ENCODE assay signal across 15 cellular contexts in the genomic region with DNA sequence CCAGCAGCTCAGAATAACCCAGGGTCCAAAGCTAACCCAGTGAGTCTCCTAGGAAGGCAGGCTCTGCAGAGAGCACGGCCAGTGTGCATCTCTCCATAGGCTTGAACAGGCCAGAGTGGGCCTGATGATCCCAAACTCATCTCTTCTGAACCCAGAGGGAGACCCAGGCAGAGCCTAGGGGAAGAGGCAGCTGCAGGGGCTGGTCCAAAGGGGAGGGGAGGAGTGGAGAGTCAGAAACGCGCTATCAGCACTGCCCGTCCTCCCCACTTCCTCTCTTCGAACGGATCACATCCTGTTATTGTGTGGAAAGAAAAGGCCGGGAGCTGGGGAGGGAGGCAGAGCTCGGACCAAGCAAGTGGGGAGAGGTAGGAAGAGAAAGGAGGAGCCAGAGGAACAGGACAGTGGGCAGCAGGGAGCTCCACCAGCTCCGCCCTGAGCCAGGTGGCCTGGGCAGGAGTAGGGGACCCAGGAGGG. TPM values are rescaled to one million over a fixed set of nuclear protein-coding genes. Genes with fewer than 3 reads are reported as not detected.
DNase-seq lines count a peak whose midpoint lies in the region; ATAC-seq, FAIRE-seq and TF ChIP-seq lines count a peak whose summit lies in the region.
"Had no signal": no experiment of that assay in that cellular context is flagged by ENCODE, and none has a peak within 500 bp of the region (broad histone marks: within the 10 kb centered on the region; RNA-seq: fewer than 3 reads in every experiment).

No MANE protein-coding gene starts in this region.

- no peak overlapping the region for H3K4me3 Mint-ChIP-seq in WTC11
- no peak overlapping the region for H3K4me3 Mint-ChIP-seq in activated CD4-positive, alpha-beta T cell treated with anti-CD3 and anti-CD28 coated beads, Interleukin-2, amount 10 ng/mL, durations not matched to agents 7 days and 5 days
- H3K4me3 Mint-ChIP-seq: naive B cell had no signal

- H3K36me3 ChIP-seq in H7 (replicated peaks; ENCODE audit: control insufficient read depth, insufficient read depth, low read length) (no peaks in the 10 kb centered on the region), prostate gland (no peaks in the 10 kb centered on the region), small intestine (ENCODE audit: control insufficient read depth in 2 of 2, insufficient read depth in 2 of 2, low read length in 2 of 2) (no peaks in the 10 kb centered on the region)

- H3K4me1 Mint-ChIP-seq in WTC11: peaks cover 36% of the 10 kb centered on the region
- peaks cover 3% of the 10 kb centered on the region for H3K4me1 Mint-ChIP-seq in activated CD4-positive, alpha-beta T cell treated with anti-CD3 and anti-CD28 coated beads, Interleukin-2, amount 10 ng/mL, durations not matched to agents 7 days and 5 days
- H3K4me1 Mint-ChIP-seq: IgD-negative memory B cell, naive B cell had no signal

- TF ChIP-seq CTCF in WTC11 (IDR thresholded peaks at IDR 0.05): no peak
- TF ChIP-seq CTCF in prostate gland (IDR thresholded peaks at IDR 0.05): no peak

- ATAC-seq in WTC11 (peak; percentile 7), right cardiac atrium (peak; percentile 90 to 94)
- ATAC-seq: Panc1 had no signal

- H3K4me3 ChIP-seq in H7 (ENCODE audit: insufficient read depth, low read depth, low read length) (no peak overlapping the region), right cardiac atrium (ENCODE audit: low read length) (no peak overlapping the region), prostate gland (no peak overlapping the region), small intestine (ENCODE audit: low read depth in 1 of 2, low read length in 2 of 2) (no peak overlapping the region)

- FAIRE-seq in urothelium cell line (lab: Jason Lieb, UNC) (no peak), small intestine (lab: Jason Lieb, UNC) (no peak)
- FAIRE-seq: endometrium had no signal

- H3K9me3 ChIP-seq in right cardiac atrium (ENCODE audit: control insufficient read depth, low read length) (no peaks in the 10 kb centered on the region), prostate gland (no peaks in the 10 kb centered on the region), small intestine (ENCODE audit: control insufficient read depth, low read depth) (no peaks in the 10 kb centered on the region)

- no peak for TF ChIP-seq POLR2A in prostate gland (IDR thresholded peaks at IDR 0.05)

- intact Hi-C loops in right cardiac atrium (cut with DNase I) (no loop called here), prostate gland (cut with DNase I) (no loop called here)

- CTCF ChIA-PET in WTC11 (lab: Charles Lee): interaction anchor here (0.6 to 1.5 kb wide), 5 partner anchors 15 to 124 kb away, joined by 3 to 13 read pairs (median 3); no protein-coding TSS in a partner anchor
- CTCF ChIA-PET in activated CD4-positive, alpha-beta T cell treated with anti-CD3 and anti-CD28 coated beads, Interleukin-2, amount 10 ng/mL, durations not matched to agents 7 days and 5 days (lab: Charles Lee): interaction anchor here (0.6 to 2.9 kb wide), 3 partner anchors 19 to 31 kb away, joined by 3 to 7 read pairs (median 4); no protein-coding TSS in a partner anchor

- POLR2A ChIA-PET in WTC11 (lab: Charles Lee): no interaction called here
- POLR2A ChIA-PET in activated CD4-positive, alpha-beta T cell treated with anti-CD3 and anti-CD28 coated beads, Interleukin-2, amount 10 ng/mL, durations not matched to agents 7 days and 5 days (lab: Charles Lee): no interaction called here

- no peaks in the 10 kb centered on the region for H3K36me3 Mint-ChIP-seq in WTC11
- H3K36me3 Mint-ChIP-seq in activated CD4-positive, alpha-beta T cell treated with anti-CD3 and anti-CD28 coated beads, Interleukin-2, amount 10 ng/mL, durations not matched to agents 7 days and 5 days (ENCODE audit: low read depth): no peaks in the 10 kb centered on the region
- H3K36me3 Mint-ChIP-seq: IgD-negative memory B cell, naive B cell had no signal

- 36% methylated on average over 9 of the region's 9 CpGs for WGBS in right cardiac atrium
- WGBS in prostate gland: 46% methylated on average over 9 of the region's 9 CpGs
- WGBS in small intestine, 3 donors: 59 to 71% (median 67%) methylated on average over 9 of the region's 9 CpGs

- DNase-seq in H7: peak; percentile 42
- no peak for DNase-seq in WTC11 (ENCODE audit: low spot score)
- peak; percentile 64 to 81 (median 76) for DNase-seq in right cardiac atrium
- peak; percentile 85 for DNase-seq in pulmonary artery endothelial cell (ENCODE audit: low read depth, low spot score)
- no peak for DNase-seq in urothelium cell line (ENCODE audit: low spot score)
- DNase-seq in prostate gland (ENCODE audit: low spot score): no peak
- no peak for DNase-seq in small intestine
- DNase-seq in activated CD4-positive, alpha-beta T cell treated with anti-CD3 and anti-CD28 coated beads, Interleukin-2, amount 10 ng/mL, durations not matched to agents 7 days and 5 days: no peak
- DNase-seq: activated CD8-positive, alpha-beta memory T cell treated with anti-CD3 and anti-CD28 coated beads, Interleukin-2, amount 50 U/mL, for 48 hours; naive B cell; stimulated activated CD4-positive, alpha-beta T cell treated with anti-CD3 and anti-CD28 coated beads, Interleukin-15, amount 100 ng/mL, for 24 hours; T-helper 9 cell had no signal

- H3K4me1 ChIP-seq in right cardiac atrium (ENCODE audit: control insufficient read depth, insufficient read depth, low read length) (peaks cover 5% of the 10 kb centered on the region), prostate gland (replicated peaks) (no peaks in the 10 kb centered on the region), small intestine (ENCODE audit: control insufficient read depth in 2 of 2, insufficient read depth in 1 of 2, low read depth in 1 of 2, low read length in 1 of 2) (no peaks in the 10 kb centered on the region)

- H3K27ac Mint-ChIP-seq in WTC11: no peak overlapping the region
- no peak overlapping the region for H3K27ac Mint-ChIP-seq in activated CD4-positive, alpha-beta T cell treated with anti-CD3 and anti-CD28 coated beads, Interleukin-2, amount 10 ng/mL, durations not matched to agents 7 days and 5 days
- H3K27ac Mint-ChIP-seq: IgD-negative memory B cell had no signal

- H3K27me3 ChIP-seq in H7 (ENCODE audit: control insufficient read depth, insufficient read depth, low read length): peaks cover 25% of the 10 kb centered on the region
- H3K27me3 ChIP-seq in right cardiac atrium (ENCODE audit: control insufficient read depth, insufficient read depth): no peaks in the 10 kb centered on the region
- peaks cover 3% of the 10 kb centered on the region for H3K27me3 ChIP-seq in prostate gland (replicated peaks; ENCODE audit: insufficient read depth)
- peaks cover 0 to 2% of the 10 kb centered on the region in 2 donors for H3K27me3 ChIP-seq in small intestine (ENCODE audit: control insufficient read depth in 2 of 2, insufficient read depth in 2 of 2, low read length in 2 of 2)

- H3K27me3 Mint-ChIP-seq in WTC11 (ENCODE audit: low read depth): peaks cover 49% of the 10 kb centered on the region
- H3K27me3 Mint-ChIP-seq in activated CD4-positive, alpha-beta T cell treated with anti-CD3 and anti-CD28 coated beads, Interleukin-2, amount 10 ng/mL, durations not matched to agents 7 days and 5 days: no peaks in the 10 kb centered on the region

- H3K27ac ChIP-seq in right cardiac atrium (ENCODE audit: low read length): peak overlapping the region; percentile 29
- no peak overlapping the region for H3K27ac ChIP-seq in prostate gland
- peak overlapping the region in 1 of 2 donors; percentile 25 for H3K27ac ChIP-seq in small intestine (ENCODE audit: low read depth in 1 of 2, low read length in 1 of 2)

- H3K9me3 Mint-ChIP-seq in WTC11: no peaks in the 10 kb centered on the region
- H3K9me3 Mint-ChIP-seq in activated CD4-positive, alpha-beta T cell treated with anti-CD3 and anti-CD28 coated beads, Interleukin-2, amount 10 ng/mL, durations not matched to agents 7 days and 5 days: no peaks in the 10 kb centered on the region
- H3K9me3 Mint-ChIP-seq: IgD-negative memory B cell, naive B cell had no signal

TF ChIP-seq in WTC11, 78 proteins besides CTCF, POLR2A, EP300 and RAD21:
- TF ChIP-seq, protein P1, sequence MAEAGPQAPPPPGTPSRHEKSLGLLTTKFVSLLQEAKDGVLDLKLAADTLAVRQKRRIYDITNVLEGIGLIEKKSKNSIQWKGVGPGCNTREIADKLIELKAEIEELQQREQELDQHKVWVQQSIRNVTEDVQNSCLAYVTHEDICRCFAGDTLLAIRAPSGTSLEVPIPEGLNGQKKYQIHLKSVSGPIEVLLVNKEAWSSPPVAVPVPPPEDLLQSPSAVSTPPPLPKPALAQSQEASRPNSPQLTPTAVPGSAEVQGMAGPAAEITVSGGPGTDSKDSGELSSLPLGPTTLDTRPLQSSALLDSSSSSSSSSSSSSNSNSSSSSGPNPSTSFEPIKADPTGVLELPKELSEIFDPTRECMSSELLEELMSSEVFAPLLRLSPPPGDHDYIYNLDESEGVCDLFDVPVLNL (CRISPR knock-in tag; IDR thresholded peaks at IDR 0.05; ENCODE audit: borderline replicate concordance, low read depth): no peak
TF ChIP-seq in WTC11: peak in this region for 0.

RNA-seq across cellular contexts. Expression of gene TAL1, which starts 20.2 kb away (rescaled TPM):
- 0.07 and 0.70 TPM in 2 replicates for total RNA-seq in H7 (2014; rRNA removed; shearing (Covaris generic))
- total RNA-seq in WTC11 (2021): 0.41 to 0.63 TPM (median 0.57 TPM) in 3 replicates
- 1 to 10 TPM; 3.6 to 3.9 (median 3.9) TPM for total RNA-seq in right cardiac atrium
- 3.3 TPM for polyA plus RNA-seq in right cardiac atrium
- 37.9 and 54.0 TPM in 2 replicates for total RNA-seq in pulmonary artery endothelial cell
- total RNA-seq in prostate gland: 1 to 10 TPM; 1.0 to 1.8 TPM
- 1 to 10 TPM in 1 of 3 donors, under 1 TPM in 2; 0.27 to 4.7 (median 0.45) TPM for polyA plus RNA-seq in small intestine
- not detected for total RNA-seq in activated CD4-positive, alpha-beta T cell treated with anti-CD3 and anti-CD28 coated beads, Interleukin-2, amount 10 ng/mL, durations not matched to agents 7 days and 5 days

RNA-seq across cellular contexts. Expression of gene PDZK1IP1, which starts 22.0 kb away (rescaled TPM):
- total RNA-seq in H7 (2014; rRNA removed; shearing (Covaris generic)): not detected in 2 replicates
- total RNA-seq in WTC11 (2021) (not detected in 3 replicates), right cardiac atrium (under 1 TPM in 1 of 4 donors, not detected in 3; 0.48 TPM), pulmonary artery endothelial cell (0.20 TPM in 1 of 2 replicates, not detected in the other), prostate gland (10 to 100 TPM in 1 of 2 donors, 1 to 10 TPM in 1; 5.9 to 36.1 TPM)
- polyA plus RNA-seq in right cardiac atrium (0.23 TPM), small intestine (100 to 1,000 TPM in 1 of 3 donors, 1 to 10 TPM in 2; 5.1 to 134 (median 7.8) TPM)
- not detected for total RNA-seq in activated CD4-positive, alpha-beta T cell treated with anti-CD3 and anti-CD28 coated beads, Interleukin-2, amount 10 ng/mL, durations not matched to agents 7 days and 5 days

Comparison
In these comparisons a context has a peak if more than half of its experiments do, and no peak if none do; other contexts are left out.
1. DNase-seq: peak in H7 (single experiment), right cardiac atrium (3 of 3) and pulmonary artery endothelial cell (single experiment); none in WTC11 (single experiment), urothelium cell line (single experiment), prostate gland (single experiment), small intestine (single experiment) and activated CD4-positive, alpha-beta T cell treated with anti-CD3 and anti-CD28 coated beads, Interleukin-2, amount 10 ng/mL, durations not matched to agents 7 days and 5 days (single experiment).